8 cellular contexts compared by ENCODE assay signal in genomic region chr15:101277038-101277822, GRCh38. TPM values are rescaled to one million over a fixed set of nuclear protein-coding genes. Genes with fewer than 3 reads are reported as not detected.
DNase-seq lines count a peak whose midpoint lies in the region; ATAC-seq and TF ChIP-seq lines count a peak whose summit lies in the region.

Gene SELENOS (minus strand): TSS chr15:101277485. CDS start chr15:101277417, 68 bp downstream.

- peaks cover 20% of the 10 kb centered on the region for H3K4me1 Mint-ChIP-seq in Calu3 (ENCODE audit: low read depth, unreplicated experiment)
- H3K4me1 Mint-ChIP-seq in activated T-cell treated with anti-CD3 and anti-CD28 coated beads, Interleukin-2, amount 50 U/mL, for 24 hours (ENCODE audit: low read depth): peaks cover 37% of the 10 kb centered on the region

- no peaks in the 10 kb centered on the region for H3K9me2 ChIP-seq in PC-9 (ENCODE audit: insufficient read depth)

- H2AFZ ChIP-seq in PC-9: peak within 1 kb of the TSS; percentile 82

- H3K27me3 ChIP-seq in PC-9 (ENCODE audit: insufficient read depth, low read depth) (no peaks in the 10 kb centered on the region), mucosa of stomach (ENCODE audit: control insufficient read depth, insufficient read depth, low read length) (no peaks in the 10 kb centered on the region)

- peaks cover 10% of the 10 kb centered on the region for H4K20me1 ChIP-seq in PC-9 (ENCODE audit: insufficient read depth)

- CTCF ChIA-PET in Calu3 (lab: Charles Lee) (interaction anchor here (0.9 to 1.0 kb wide), 2 partner anchors 12 to 378 kb away, joined by 4 to 9 read pairs; no protein-coding TSS in a partner anchor), PC-9 (lab: Charles Lee) (no interaction called here)

- H3K27ac Mint-ChIP-seq in Calu3 (ENCODE audit: unreplicated experiment): peak within 1 kb of the TSS; percentile 94
- H3K27ac Mint-ChIP-seq in activated T-cell treated with anti-CD3 and anti-CD28 coated beads, Interleukin-2, amount 50 U/mL, for 24 hours: peak within 1 kb of the TSS; percentile 90

- DNase-seq in Calu3 (peak; percentile 98), HT1080 (ENCODE audit: low read depth) (peak; percentile 80), PC-9 (peak; percentile 68 to 91), erythroblast (lab: John Stamatoyannopoulos, UW) (peak; percentile 91 to 95)
- DNase-seq in activated T-cell treated with anti-CD3 and anti-CD28 coated beads, Interleukin-2, amount 50 U/mL, for 24 hours: peak; percentile 92
- DNase-seq in stimulated activated CD8-positive, alpha-beta memory T cell treated with anti-CD3 and anti-CD28 coated beads, Interleukin-7, amount 100 ng/mL, for 1 hour (ENCODE audit: low read depth in 2 of 2): peak; percentile 77 to 82

- BruUV-seq in Calu3 (replicated peaks; lab: Mats Ljungman, UMichigan) (TSS peak; percentile 46), PC-9 (replicated peaks; lab: Mats Ljungman, UMichigan) (TSS peak; percentile 57)

- peak within 1 kb of the TSS; percentile 87 for H3K4me2 ChIP-seq in PC-9

- POLR2A ChIA-PET in PC-9 (lab: Charles Lee; ENCODE audit: unreplicated experiment): no interaction called here

- H3K36me3 ChIP-seq in PC-9 (ENCODE audit: low read depth): peaks cover 22% of the 10 kb centered on the region
- H3K36me3 ChIP-seq in mucosa of stomach (ENCODE audit: control insufficient read depth, insufficient read depth, low read length): peaks cover 12% of the 10 kb centered on the region

- peaks cover 82% of the 10 kb centered on the region for H3K36me3 Mint-ChIP-seq in Calu3 (ENCODE audit: insufficient read depth, unreplicated experiment)
- peaks cover 86% of the 10 kb centered on the region for H3K36me3 Mint-ChIP-seq in activated T-cell treated with anti-CD3 and anti-CD28 coated beads, Interleukin-2, amount 50 U/mL, for 24 hours (ENCODE audit: low read depth)

- H3K9me3 Mint-ChIP-seq in Calu3 (ENCODE audit: low read depth, unreplicated experiment): no peaks in the 10 kb centered on the region
- H3K9me3 Mint-ChIP-seq in activated T-cell treated with anti-CD3 and anti-CD28 coated beads, Interleukin-2, amount 50 U/mL, for 24 hours: no peaks in the 10 kb centered on the region

- peaks cover 18% of the 10 kb centered on the region for H3K4me1 ChIP-seq in PC-9 (replicated peaks; ENCODE audit: insufficient read depth)
- peaks cover 5% of the 10 kb centered on the region for H3K4me1 ChIP-seq in mucosa of stomach (ENCODE audit: control insufficient read depth, insufficient read depth, low read length)

- H3K27ac ChIP-seq in PC-9: peak within 1 kb of the TSS; percentile 47; the same call in 1 of the 2 replicates

- no peaks in the 10 kb centered on the region for H3K9me3 ChIP-seq in PC-9 (ENCODE audit: insufficient read depth, low read depth)
- H3K9me3 ChIP-seq in mucosa of stomach (ENCODE audit: control insufficient read depth, low read length): no peaks in the 10 kb centered on the region

- TF ChIP-seq CTCF in Calu3 (IDR thresholded peaks at IDR 0.05; ENCODE audit: unreplicated experiment): no peak
- no peak for TF ChIP-seq CTCF in PC-9 (conservative IDR thresholded peaks at IDR 0.05)

- peak within 1 kb of the TSS; percentile 78 for H3K9ac ChIP-seq in mucosa of stomach (ENCODE audit: low read length)

- H3K4me3 Mint-ChIP-seq in Calu3 (ENCODE audit: low read depth, unreplicated experiment): peak within 1 kb of the TSS; percentile 91
- H3K4me3 Mint-ChIP-seq in activated T-cell treated with anti-CD3 and anti-CD28 coated beads, Interleukin-2, amount 50 U/mL, for 24 hours: peak within 1 kb of the TSS; percentile 92

- peaks cover 24% of the 10 kb centered on the region for H3K79me2 ChIP-seq in PC-9 (ENCODE audit: low read depth)

- no peaks in the 10 kb centered on the region for H3K27me3 Mint-ChIP-seq in Calu3 (ENCODE audit: unreplicated experiment)
- no peaks in the 10 kb centered on the region for H3K27me3 Mint-ChIP-seq in activated T-cell treated with anti-CD3 and anti-CD28 coated beads, Interleukin-2, amount 50 U/mL, for 24 hours

- peak; percentile 72 for TF ChIP-seq POLR2A in erythroblast (IDR thresholded peaks at IDR 0.05; ENCODE audit: low read length)

- intact Hi-C loops in Calu3 (cut with micrococcal nuclease; ENCODE audit: unreplicated experiment): no loop called here
- intact Hi-C loops in PC-9 (cut with micrococcal nuclease; ENCODE audit: unreplicated experiment): loop anchor here (1.0 kb wide), 1 partner anchor 26 kb away; no protein-coding TSS in a partner anchor

- H3K4me3 ChIP-seq in PC-9 (peak within 1 kb of the TSS; percentile 81), mucosa of stomach (ENCODE audit: low read length) (peak within 1 kb of the TSS; percentile 52)

- peaks cover 23% of the 10 kb centered on the region; the same call in 1 of the 2 replicates for H3F3A ChIP-seq in PC-9 (ENCODE audit: insufficient read depth, low read depth)

- ATAC-seq in GM21360 (IDR thresholded peaks at IDR 0.05; ENCODE audit: unreplicated experiment): peak; percentile 89

RNA-seq across cellular contexts. Expression of gene SELENOS, which starts in this region (rescaled TPM):
- 83.3 and 85.0 TPM in 2 replicates for total RNA-seq in Calu3 (2022)
- 46.2 and 50.7 TPM in 2 replicates for total RNA-seq in HT1080 (2014; rRNA removed; shearing (Covaris generic))
- 49.5 and 70.6 TPM in 2 replicates for polyA plus RNA-seq in HT1080 (2015; cell fraction: cytosol; rRNA removed)
- polyA plus RNA-seq in HT1080 (2015; cell fraction: nucleus; rRNA removed): 40.7 and 45.2 TPM in 2 replicates
- total RNA-seq in PC-9 (2021): 20.8 and 28.6 TPM in 2 replicates

Comparison
In these comparisons a context has a peak if more than half of its experiments do, and no peak if none do; other contexts are left out.
1. Peak in every context shown above with its lines: DNase-seq, ATAC-seq, H3K4me3 ChIP-seq and H3K27ac ChIP-seq.